In genomic region chr7:80843018-80843671, GRCh38 we compare ENCODE assay signal across 24 cellular contexts.
DNase-seq lines count a peak whose midpoint lies in the region; ATAC-seq, FAIRE-seq and TF ChIP-seq lines count a peak whose summit lies in the region.
"Had no signal": no experiment of that assay in that cellular context is flagged by ENCODE, and none has a peak within 500 bp of the region (broad histone marks: within the 10 kb centered on the region; RNA-seq: fewer than 3 reads in every experiment).

No MANE protein-coding gene starts in this region.

- TF ChIP-seq CTCF in nephron (IDR thresholded peaks at IDR 0.05; ENCODE audit: unreplicated experiment in 3 of 3), result no peak

- H3K27me3 Mint-ChIP-seq in nephron (ENCODE audit: low read depth), result no peaks in the 10 kb centered on the region
- H3K27me3 Mint-ChIP-seq: activated CD4-positive, alpha-beta T cell treated with anti-CD3 and anti-CD28 coated beads, Interleukin-2, amount 10 ng/mL, durations not matched to agents 24 days and 14 days; activated naive CD8-positive, alpha-beta T cell treated with anti-CD3 and anti-CD28 coated beads, Interleukin-2, amount 10 ng/mL, durations not matched to agents 7 days and 5 days; activated T-cell treated with anti-CD3 and anti-CD28 coated beads, Interleukin-2, amount 50 U/mL, for 24 hours; naive B cell; stimulated activated naive CD8-positive, alpha-beta T cell treated with anti-CD3 and anti-CD28 coated beads, Interleukin-15, amount 100 ng/mL, for 72 hours had no signal

- no peak overlapping the region for H3K27ac ChIP-seq in aorta (ENCODE audit: low read depth in 1 of 2, low read length in 2 of 2)
- H3K27ac ChIP-seq: C4-2B, ovary, RWPE1, skin epidermis, vagina had no signal

- peaks cover 42% of the 10 kb centered on the region for H3K4me1 Mint-ChIP-seq in nephron
- H3K4me1 Mint-ChIP-seq: activated CD4-positive, alpha-beta T cell treated with anti-CD3 and anti-CD28 coated beads, Interleukin-2, amount 10 ng/mL, durations not matched to agents 24 days and 14 days; activated naive CD8-positive, alpha-beta T cell treated with anti-CD3 and anti-CD28 coated beads, Interleukin-2, amount 10 ng/mL, durations not matched to agents 7 days and 5 days; naive B cell; stimulated activated naive CD8-positive, alpha-beta T cell treated with anti-CD3 and anti-CD28 coated beads, Interleukin-15, amount 100 ng/mL, for 72 hours had no signal

- no peaks in the 10 kb centered on the region for H3K36me3 Mint-ChIP-seq in nephron (ENCODE audit: low read depth)
- H3K36me3 Mint-ChIP-seq: activated naive CD8-positive, alpha-beta T cell treated with anti-CD3 and anti-CD28 coated beads, Interleukin-2, amount 10 ng/mL, durations not matched to agents 7 days and 5 days; naive B cell had no signal

- no peaks in the 10 kb centered on the region for H3K36me3 ChIP-seq in aorta (ENCODE audit: control insufficient read depth in 1 of 2, insufficient read depth in 2 of 2, low read length in 1 of 2)
- H3K36me3 ChIP-seq: ovary, vagina had no signal

- H3K4me1 ChIP-seq in aorta (ENCODE audit: control insufficient read depth in 1 of 2, insufficient read depth in 2 of 2, low read length in 2 of 2), result no peaks in the 10 kb centered on the region

- no peaks in the 10 kb centered on the region for H3K9me3 Mint-ChIP-seq in nephron
- H3K9me3 Mint-ChIP-seq: activated CD4-positive, alpha-beta T cell treated with anti-CD3 and anti-CD28 coated beads, Interleukin-2, amount 10 ng/mL, durations not matched to agents 24 days and 14 days; activated naive CD8-positive, alpha-beta T cell treated with anti-CD3 and anti-CD28 coated beads, Interleukin-2, amount 10 ng/mL, durations not matched to agents 7 days and 5 days; stimulated activated naive CD8-positive, alpha-beta T cell treated with anti-CD3 and anti-CD28 coated beads, Interleukin-15, amount 100 ng/mL, for 72 hours had no signal

- no peak overlapping the region for H3K4me3 ChIP-seq in aorta (ENCODE audit: low read length in 2 of 2)
- H3K4me3 ChIP-seq: GM12878, ovary, skin epidermis, vagina had no signal

- ATAC-seq in SK-N-SH treated with all-trans-retinoic acid at 6 μM for 48 hours (peak; percentile 60), aorta (ENCODE audit: low FRiP score) (no peak), HG02571 (IDR thresholded peaks at IDR 0.05; ENCODE audit: unreplicated experiment) (no peak), left lobe of liver (no peak)
- ATAC-seq: left ventricle myocardium superior; stimulated activated naive CD8-positive, alpha-beta T cell treated with anti-CD3 and anti-CD28 coated beads, Interleukin-15, amount 100 ng/mL, for 72 hours had no signal

- no peaks in the 10 kb centered on the region for H3K27me3 ChIP-seq in aorta (ENCODE audit: control insufficient read depth in 1 of 2, insufficient read depth in 2 of 2, low read length in 1 of 2)
- H3K27me3 ChIP-seq: ovary, vagina had no signal

- H3K9me3 ChIP-seq in aorta (ENCODE audit: control insufficient read depth, low read length), result no peaks in the 10 kb centered on the region
- H3K9me3 ChIP-seq: ovary, vagina had no signal

- 68 to 76% methylated on average over 2 of the region's 2 CpGs for WGBS in aorta, 2 donors

- H3K27ac Mint-ChIP-seq in nephron, result peak overlapping the region; percentile 67 to 91 (median 73)
- H3K27ac Mint-ChIP-seq: activated CD4-positive, alpha-beta T cell treated with anti-CD3 and anti-CD28 coated beads, Interleukin-2, amount 10 ng/mL, durations not matched to agents 24 days and 14 days; activated naive CD8-positive, alpha-beta T cell treated with anti-CD3 and anti-CD28 coated beads, Interleukin-2, amount 10 ng/mL, durations not matched to agents 7 days and 5 days; activated T-cell treated with anti-CD3 and anti-CD28 coated beads, Interleukin-2, amount 50 U/mL, for 24 hours; naive B cell; stimulated activated naive CD8-positive, alpha-beta T cell treated with anti-CD3 and anti-CD28 coated beads, Interleukin-15, amount 100 ng/mL, for 72 hours had no signal

- no peak overlapping the region for H3K4me3 Mint-ChIP-seq in nephron
- H3K4me3 Mint-ChIP-seq: activated CD4-positive, alpha-beta T cell treated with anti-CD3 and anti-CD28 coated beads, Interleukin-2, amount 10 ng/mL, durations not matched to agents 24 days and 14 days; activated naive CD8-positive, alpha-beta T cell treated with anti-CD3 and anti-CD28 coated beads, Interleukin-2, amount 10 ng/mL, durations not matched to agents 7 days and 5 days; activated T-cell treated with anti-CD3 and anti-CD28 coated beads, Interleukin-2, amount 50 U/mL, for 24 hours; naive B cell; stimulated activated naive CD8-positive, alpha-beta T cell treated with anti-CD3 and anti-CD28 coated beads, Interleukin-15, amount 100 ng/mL, for 72 hours had no signal

- FAIRE-seq in G401.6 (lab: Jason Lieb, UNC), result peak; percentile 55
- FAIRE-seq: GM12878 had no signal

- DNase-seq in NCI-H2171 (lab: John Stamatoyannopoulos, UW) (peak; percentile 59), aorta (no peak), iPS-NIHi7 (ENCODE audit: extremely low spot score) (no peak), left lobe of liver (ENCODE audit: low spot score) (no peak)
- DNase-seq: activated CD4-positive, alpha-beta T cell treated with anti-CD3 and anti-CD28 coated beads, Interleukin-2, amount 10 ng/mL, durations not matched to agents 24 days and 14 days; activated gamma-delta T cell; activated naive CD8-positive, alpha-beta T cell treated with anti-CD3 and anti-CD28 coated beads, Interleukin-2, amount 10 ng/mL, durations not matched to agents 7 days and 5 days; activated T-cell treated with anti-CD3 and anti-CD28 coated beads, Interleukin-2, amount 50 U/mL, for 24 hours; hypothalamus; left ventricle myocardium superior; naive B cell; NCI-H1092; NCI-H524 treated with DMSO at 0.1 percent for 48 hours; ovary; stimulated activated naive CD8-positive, alpha-beta T cell treated with anti-CD3 and anti-CD28 coated beads, Interleukin-15, amount 100 ng/mL, for 72 hours had no signal

- intact Hi-C loops in aorta (cut with DNase I), result no loop called here

TF ChIP-seq in SK-N-SH treated with all-trans-retinoic acid at 6 μM for 48 hours, 23 proteins besides CTCF, POLR2A, EP300 and RAD21 (continues in another document):
- no peak for TF ChIP-seq ZNF8 (CRISPR knock-in tag; IDR thresholded peaks at IDR 0.05)
- TF ChIP-seq ZNF70 (CRISPR knock-in tag; IDR thresholded peaks at IDR 0.05), result no peak
- TF ChIP-seq ARNTL (CRISPR knock-in tag; IDR thresholded peaks at IDR 0.05; ENCODE audit: borderline replicate concordance, low read depth), result no peak
- TF ChIP-seq GLIS3 (CRISPR knock-in tag; IDR thresholded peaks at IDR 0.05), result no peak
- TF ChIP-seq PPARA (CRISPR knock-in tag; IDR thresholded peaks at IDR 0.05; ENCODE audit: borderline replicate concordance), result no peak
- TF ChIP-seq, protein P1, sequence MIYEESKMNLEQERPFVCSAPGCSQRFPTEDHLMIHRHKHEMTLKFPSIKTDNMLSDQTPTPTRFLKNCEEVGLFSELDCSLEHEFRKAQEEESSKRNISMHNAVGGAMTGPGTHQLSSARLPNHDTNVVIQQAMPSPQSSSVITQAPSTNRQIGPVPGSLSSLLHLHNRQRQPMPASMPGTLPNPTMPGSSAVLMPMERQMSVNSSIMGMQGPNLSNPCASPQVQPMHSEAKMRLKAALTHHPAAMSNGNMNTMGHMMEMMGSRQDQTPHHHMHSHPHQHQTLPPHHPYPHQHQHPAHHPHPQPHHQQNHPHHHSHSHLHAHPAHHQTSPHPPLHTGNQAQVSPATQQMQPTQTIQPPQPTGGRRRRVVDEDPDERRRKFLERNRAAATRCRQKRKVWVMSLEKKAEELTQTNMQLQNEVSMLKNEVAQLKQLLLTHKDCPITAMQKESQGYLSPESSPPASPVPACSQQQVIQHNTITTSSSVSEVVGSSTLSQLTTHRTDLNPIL (CRISPR knock-in tag; IDR thresholded peaks at IDR 0.05; ENCODE audit: low read depth), result no peak
- TF ChIP-seq, protein P2, sequence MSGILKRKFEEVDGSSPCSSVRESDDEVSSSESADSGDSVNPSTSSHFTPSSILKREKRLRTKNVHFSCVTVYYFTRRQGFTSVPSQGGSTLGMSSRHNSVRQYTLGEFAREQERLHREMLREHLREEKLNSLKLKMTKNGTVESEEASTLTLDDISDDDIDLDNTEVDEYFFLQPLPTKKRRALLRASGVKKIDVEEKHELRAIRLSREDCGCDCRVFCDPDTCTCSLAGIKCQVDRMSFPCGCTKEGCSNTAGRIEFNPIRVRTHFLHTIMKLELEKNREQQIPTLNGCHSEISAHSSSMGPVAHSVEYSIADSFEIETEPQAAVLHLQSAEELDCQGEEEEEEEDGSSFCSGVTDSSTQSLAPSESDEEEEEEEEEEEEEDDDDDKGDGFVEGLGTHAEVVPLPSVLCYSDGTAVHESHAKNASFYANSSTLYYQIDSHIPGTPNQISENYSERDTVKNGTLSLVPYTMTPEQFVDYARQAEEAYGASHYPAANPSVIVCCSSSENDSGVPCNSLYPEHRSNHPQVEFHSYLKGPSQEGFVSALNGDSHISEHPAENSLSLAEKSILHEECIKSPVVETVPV (CRISPR knock-in tag; IDR thresholded peaks at IDR 0.05), result no peak
- TF ChIP-seq ZNF565 (CRISPR knock-in tag; conservative IDR thresholded peaks at IDR 0.05; ENCODE audit: low read depth), result no peak
- TF ChIP-seq, protein P3, sequence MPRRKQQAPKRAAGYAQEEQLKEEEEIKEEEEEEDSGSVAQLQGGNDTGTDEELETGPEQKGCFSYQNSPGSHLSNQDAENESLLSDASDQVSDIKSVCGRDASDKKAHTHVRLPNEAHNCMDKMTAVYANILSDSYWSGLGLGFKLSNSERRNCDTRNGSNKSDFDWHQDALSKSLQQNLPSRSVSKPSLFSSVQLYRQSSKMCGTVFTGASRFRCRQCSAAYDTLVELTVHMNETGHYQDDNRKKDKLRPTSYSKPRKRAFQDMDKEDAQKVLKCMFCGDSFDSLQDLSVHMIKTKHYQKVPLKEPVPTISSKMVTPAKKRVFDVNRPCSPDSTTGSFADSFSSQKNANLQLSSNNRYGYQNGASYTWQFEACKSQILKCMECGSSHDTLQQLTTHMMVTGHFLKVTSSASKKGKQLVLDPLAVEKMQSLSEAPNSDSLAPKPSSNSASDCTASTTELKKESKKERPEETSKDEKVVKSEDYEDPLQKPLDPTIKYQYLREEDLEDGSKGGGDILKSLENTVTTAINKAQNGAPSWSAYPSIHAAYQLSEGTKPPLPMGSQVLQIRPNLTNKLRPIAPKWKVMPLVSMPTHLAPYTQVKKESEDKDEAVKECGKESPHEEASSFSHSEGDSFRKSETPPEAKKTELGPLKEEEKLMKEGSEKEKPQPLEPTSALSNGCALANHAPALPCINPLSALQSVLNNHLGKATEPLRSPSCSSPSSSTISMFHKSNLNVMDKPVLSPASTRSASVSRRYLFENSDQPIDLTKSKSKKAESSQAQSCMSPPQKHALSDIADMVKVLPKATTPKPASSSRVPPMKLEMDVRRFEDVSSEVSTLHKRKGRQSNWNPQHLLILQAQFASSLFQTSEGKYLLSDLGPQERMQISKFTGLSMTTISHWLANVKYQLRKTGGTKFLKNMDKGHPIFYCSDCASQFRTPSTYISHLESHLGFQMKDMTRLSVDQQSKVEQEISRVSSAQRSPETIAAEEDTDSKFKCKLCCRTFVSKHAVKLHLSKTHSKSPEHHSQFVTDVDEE (CRISPR knock-in tag; IDR thresholded peaks at IDR 0.05), result peak; percentile 69; the same call in 1 of the 2 replicates
